Comparison of ENCODE assay signal across 8 cellular contexts in the genomic region with DNA sequence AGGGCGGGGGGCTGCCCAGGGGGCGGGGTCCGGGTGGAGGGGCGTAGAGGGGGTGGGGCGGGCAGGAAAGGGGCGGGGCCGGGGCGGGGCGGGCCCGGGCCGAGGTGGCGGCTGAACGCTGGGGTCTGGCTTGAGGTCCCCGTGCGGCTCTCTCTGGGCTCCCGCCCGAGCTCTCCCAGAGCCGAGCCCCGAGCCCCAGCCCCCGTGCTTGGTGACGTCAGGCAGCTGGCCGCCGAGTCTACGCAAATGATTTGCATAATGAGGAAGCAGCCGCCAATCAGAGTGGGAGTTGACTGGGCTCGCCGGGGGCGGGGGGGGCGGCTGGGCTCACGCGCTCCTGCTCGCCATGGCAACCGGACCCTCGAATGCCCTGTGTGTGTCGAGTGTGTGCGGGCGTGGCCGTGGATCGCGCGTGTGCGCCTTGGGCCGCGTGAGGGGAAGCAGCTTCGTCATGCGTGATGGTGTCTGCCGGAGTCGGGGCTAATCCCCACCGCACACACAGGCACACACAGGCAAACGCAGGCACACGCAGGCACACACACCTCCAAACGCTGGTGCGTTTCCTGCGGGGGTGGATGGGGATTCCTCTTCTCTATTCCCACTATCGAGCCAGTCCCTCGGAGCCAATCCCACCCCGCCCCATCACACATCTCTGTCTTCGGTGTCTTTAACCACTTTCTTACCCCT. TPM values are rescaled to one million over a fixed set of nuclear protein-coding genes. Genes with fewer than 3 reads are reported as not detected.
A peak's percentile ranks its signal among the peaks of the same experiment; 100 is the strongest.
DNase-seq lines count a peak whose midpoint lies in the region; ATAC-seq and TF ChIP-seq lines count a peak whose summit lies in the region.

A gene (minus strand): TSS at position 173 of the 687 bp plus-strand sequence. CDS start 283 bp downstream, outside the sequence.

- peaks cover 51% of the 10 kb centered on the region for H3K27me3 ChIP-seq in HUES6 (ENCODE audit: control insufficient read depth, insufficient read depth, low read length)
- no peaks in the 10 kb centered on the region for H3K27me3 ChIP-seq in PC-9 (ENCODE audit: insufficient read depth, low read depth)

- CTCF ChIA-PET in PC-9 (lab: Charles Lee) = interaction anchor here (0.6 kb wide), 1 partner anchor 101 kb away, joined by 3 read pairs; no protein-coding TSS in a partner anchor

- H3K27me3 Mint-ChIP-seq in activated T-cell treated with anti-CD3 and anti-CD28 coated beads, Interleukin-2, amount 50 U/mL, for 72 hours (ENCODE audit: low read depth) = peaks cover 11% of the 10 kb centered on the region

- peaks cover 6 to 9% of the 10 kb centered on the region in 2 donors for H3K36me3 Mint-ChIP-seq in activated T-cell treated with anti-CD3 and anti-CD28 coated beads, Interleukin-2, amount 50 U/mL, for 72 hours (ENCODE audit: insufficient read depth in 2 of 2)

- peaks cover 2 to 3% of the 10 kb centered on the region in 2 donors for H3K9me3 Mint-ChIP-seq in activated T-cell treated with anti-CD3 and anti-CD28 coated beads, Interleukin-2, amount 50 U/mL, for 72 hours

- TF ChIP-seq POLR2A in GM19193 (IDR thresholded peaks at IDR 0.05; ENCODE audit: extremely low read depth, insufficient read depth, insufficient read length) = peak; percentile 22

- no TSS peak for BruUV-seq in PC-9 (replicated peaks; lab: Mats Ljungman, UMichigan)

- H3F3A ChIP-seq in PC-9 (ENCODE audit: insufficient read depth, low read depth) = no peaks in the 10 kb centered on the region; the same call in 1 of the 2 replicates

- no peak within 1 kb of the TSS for H3K27ac ChIP-seq in HUES6 (ENCODE audit: low read depth, low read length)
- H3K27ac ChIP-seq in PC-9 = no peak within 1 kb of the TSS

- POLR2A ChIA-PET in PC-9 (lab: Charles Lee; ENCODE audit: unreplicated experiment) = no interaction called here

- H3K36me3 ChIP-seq in HUES6 (ENCODE audit: control insufficient read depth, insufficient read depth, low read length) (no peaks in the 10 kb centered on the region), PC-9 (ENCODE audit: low read depth) (0 out of 2 replicates have a peak, but pooled peaks cover 5% of the 10 kb centered on the region)

- H3K4me1 ChIP-seq in HUES6 (ENCODE audit: control insufficient read depth, insufficient read depth, low read length) (peaks cover 8% of the 10 kb centered on the region; the same call in 1 of the 2 replicates), PC-9 (replicated peaks; ENCODE audit: insufficient read depth) (no peaks in the 10 kb centered on the region)

- no peaks in the 10 kb centered on the region for H3K9me2 ChIP-seq in PC-9 (ENCODE audit: insufficient read depth)

- H3K79me2 ChIP-seq in PC-9 (ENCODE audit: low read depth) = no peaks in the 10 kb centered on the region

- H3K9ac ChIP-seq in HUES6 (ENCODE audit: low read length) = peak within 1 kb of the TSS; percentile 43

- H3K4me3 ChIP-seq in HUES6 (ENCODE audit: low read depth, low read length) = peak within 1 kb of the TSS; percentile 76
- H3K4me3 ChIP-seq in PC-9 = peak within 1 kb of the TSS; percentile 42; the same call in 1 of the 2 replicates

- peak within 1 kb of the TSS; percentile 49 for H3K27ac Mint-ChIP-seq in activated T-cell treated with anti-CD3 and anti-CD28 coated beads, Interleukin-2, amount 50 U/mL, for 72 hours

- DNase-seq in A172 (ENCODE audit: low spot score) = peak; percentile 57
- peak; percentile 49 to 72 for DNase-seq in PC-9
- DNase-seq in activated T-cell treated with anti-CD3 and anti-CD28 coated beads, Interleukin-2, amount 50 U/mL, for 72 hours = peak; percentile 77 to 79
- peak; percentile 83 for DNase-seq in myocyte (ENCODE audit: low read depth)
- peak; percentile 44 to 46 for DNase-seq in stimulated activated CD8-positive, alpha-beta memory T cell treated with anti-CD3 and anti-CD28 coated beads, Interleukin-7, amount 100 ng/mL, for 1 hour (ENCODE audit: low read depth in 2 of 2)

- no peaks in the 10 kb centered on the region for H4K20me1 ChIP-seq in PC-9 (ENCODE audit: insufficient read depth)

- H2AFZ ChIP-seq in PC-9 = no peak within 1 kb of the TSS

- H3K4me1 Mint-ChIP-seq in activated T-cell treated with anti-CD3 and anti-CD28 coated beads, Interleukin-2, amount 50 U/mL, for 72 hours (ENCODE audit: low read depth) = peaks cover 19% of the 10 kb centered on the region

- intact Hi-C loops in PC-9 (cut with micrococcal nuclease; ENCODE audit: unreplicated experiment) = no loop called here

- ATAC-seq in activated T-cell treated with anti-CD3 and anti-CD28 coated beads, Interleukin-2, amount 50 U/mL, for 72 hours (replicated peaks in 1 of 2) = peak; percentile 88 to 91
- ATAC-seq in esophagus mucosa = peak; percentile 78

- TF ChIP-seq CTCF in PC-9 (conservative IDR thresholded peaks at IDR 0.05) = no peak

- H3K9me3 ChIP-seq in HUES6 (ENCODE audit: control insufficient read depth, insufficient read depth, low read depth, low read length) (no peaks in the 10 kb centered on the region; the same call in 1 of the 2 replicates), PC-9 (ENCODE audit: insufficient read depth, low read depth) (0 out of 2 replicates have a peak, but pooled peaks cover 4% of the 10 kb centered on the region)

- H3K4me2 ChIP-seq in PC-9 = peak within 1 kb of the TSS; percentile 68

- peak within 1 kb of the TSS; percentile 86 to 93 for H3K4me3 Mint-ChIP-seq in activated T-cell treated with anti-CD3 and anti-CD28 coated beads, Interleukin-2, amount 50 U/mL, for 72 hours

RNA-seq across cellular contexts. Expression of the gene that starts here (rescaled TPM):
- total RNA-seq in A172 (2014; rRNA removed; shearing (Covaris generic)) = not detected in 2 replicates
- total RNA-seq in PC-9 (2021) (not detected in 2 replicates), esophagus mucosa (not detected), myocyte (1.0 and 2.4 TPM in 2 replicates)
- under 1 TPM; 0.58 to 0.65 TPM for total RNA-seq in activated T-cell treated with anti-CD3 and anti-CD28 coated beads, Interleukin-2, amount 50 U/mL, for 72 hours
- 1.0 TPM for polyA plus RNA-seq in myocyte (2012)

Comparison
In these comparisons a context has a peak if more than half of its experiments do, and no peak if none do; other contexts are left out.
1. Peak in DNase-seq in A172; RNA of the gene not detected or under 1 TPM.
2. Peak in DNase-seq, H3K4me3 ChIP-seq and H3K4me2 ChIP-seq in PC-9; RNA of the gene not detected or under 1 TPM.
3. Peak in DNase-seq and ATAC-seq in activated T-cell treated with anti-CD3 and anti-CD28 coated beads, Interleukin-2, amount 50 U/mL, for 72 hours; RNA of the gene not detected or under 1 TPM.
4. Peak in ATAC-seq in esophagus mucosa; RNA of the gene not detected or under 1 TPM.